In genomic region chr18:48408111-48408726, GRCh38 we compare ENCODE assay signal across 9 cellular contexts. TPM values are rescaled to one million over a fixed set of nuclear protein-coding genes. Genes with fewer than 3 reads are reported as not detected.
DNase-seq lines count a peak whose midpoint lies in the region; ATAC-seq and TF ChIP-seq lines count a peak whose summit lies in the region.
"Had no signal": no experiment of that assay in that cellular context is flagged by ENCODE, and none has a peak within 500 bp of the region (broad histone marks: within the 10 kb centered on the region; RNA-seq: fewer than 3 reads in every experiment).

No MANE protein-coding gene starts in this region.

- peaks cover 9% of the 10 kb centered on the region for H3K4me1 Mint-ChIP-seq in CD4-positive, alpha-beta T cell (ENCODE audit: low read depth)
- peaks cover 10% of the 10 kb centered on the region for H3K4me1 Mint-ChIP-seq in osteocyte (ENCODE audit: unreplicated experiment)

- H3K4me3 ChIP-seq in Peyer's patch (peak overlapping the region; percentile 19 to 70 (median 59)), esophagus muscularis mucosa (peak overlapping the region; percentile 81 to 87 (median 86))
- H3K4me3 ChIP-seq: GM12878 had no signal

- H3K9me3 ChIP-seq in CD4-positive, alpha-beta T cell (ENCODE audit: control insufficient read depth, low read length): no peaks in the 10 kb centered on the region
- H3K9me3 ChIP-seq in Peyer's patch (no peaks in the 10 kb centered on the region), esophagus muscularis mucosa (no peaks in the 10 kb centered on the region)

- H3K9me3 Mint-ChIP-seq in CD4-positive, alpha-beta T cell: no peaks in the 10 kb centered on the region
- no peaks in the 10 kb centered on the region for H3K9me3 Mint-ChIP-seq in osteocyte (ENCODE audit: unreplicated experiment)

- ATAC-seq in CD4-positive, alpha-beta T cell (ENCODE audit: poor library complexity): no peak
- ATAC-seq in HG02678 (IDR thresholded peaks at IDR 0.05; ENCODE audit: unreplicated experiment) (no peak), HG03571 (IDR thresholded peaks at IDR 0.05; ENCODE audit: unreplicated experiment) (no peak)
- ATAC-seq: GM12878 had no signal

- TF ChIP-seq POLR2A in Peyer's patch (IDR thresholded peaks at IDR 0.05) (no peak), esophagus muscularis mucosa (IDR thresholded peaks at IDR 0.05; ENCODE audit: low read depth) (no peak)

- H3K36me3 Mint-ChIP-seq in CD4-positive, alpha-beta T cell (ENCODE audit: low read depth): no peaks in the 10 kb centered on the region
- no peaks in the 10 kb centered on the region for H3K36me3 Mint-ChIP-seq in osteocyte (ENCODE audit: unreplicated experiment)

- no peak for DNase-seq in CD4-positive, alpha-beta T cell
- no peak for DNase-seq in Peyer's patch
- DNase-seq in esophagus muscularis mucosa (ENCODE audit: extremely low spot score): no peak
- no peak for DNase-seq in osteocyte (ENCODE audit: extremely low spot score, unreplicated experiment)
- no peak for DNase-seq in RKO (ENCODE audit: low spot score)
- no peak for DNase-seq in KG1 (lab: John Stamatoyannopoulos, UW)

- CTCF ChIA-PET in CD4-positive, alpha-beta T cell (lab: Charles Lee): no interaction called here

- H3K27ac ChIP-seq in CD4-positive, alpha-beta T cell (ENCODE audit: low read depth, low read length): no peak overlapping the region
- H3K27ac ChIP-seq in Peyer's patch: no peak overlapping the region
- H3K27ac ChIP-seq in esophagus muscularis mucosa (replicated peaks in 1 of 4): peak overlapping the region; percentile 81 to 92 (median 86)

- POLR2A ChIA-PET in CD4-positive, alpha-beta T cell (lab: Charles Lee): interaction anchor here (0.7 kb wide), 1 partner anchor 12 kb away, joined by 3 read pairs; no protein-coding TSS in a partner anchor

- peaks cover 0 to 20% (median 8%) of the 10 kb centered on the region in 4 donors for H3K4me1 ChIP-seq in Peyer's patch
- peaks cover 16 to 49% (median 32%) of the 10 kb centered on the region in 4 donors for H3K4me1 ChIP-seq in esophagus muscularis mucosa

- no peak overlapping the region for H3K27ac Mint-ChIP-seq in CD4-positive, alpha-beta T cell
- H3K27ac Mint-ChIP-seq in osteocyte (ENCODE audit: unreplicated experiment): no peak overlapping the region

- peaks cover 76% of the 10 kb centered on the region for H3K27me3 ChIP-seq in CD4-positive, alpha-beta T cell (ENCODE audit: control insufficient read depth, insufficient read depth, low read length)
- H3K27me3 ChIP-seq in Peyer's patch (peaks cover 0 to 23% of the 10 kb centered on the region in 2 donors), esophagus muscularis mucosa (peaks cover 0 to 40% (median 0%) of the 10 kb centered on the region in 4 donors)

- 7% methylated on average over 32 of the region's 42 CpGs for WGBS in esophagus muscularis mucosa

- H3K36me3 ChIP-seq in Peyer's patch: no peaks in the 10 kb centered on the region
- H3K36me3 ChIP-seq in esophagus muscularis mucosa: no peaks in the 10 kb centered on the region

- TF ChIP-seq CTCF in CD4-positive, alpha-beta T cell (IDR thresholded peaks at IDR 0.05): no peak
- TF ChIP-seq CTCF in Peyer's patch (IDR thresholded peaks at IDR 0.05) (no peak), esophagus muscularis mucosa (IDR thresholded peaks at IDR 0.05) (no peak), osteocyte (IDR thresholded peaks at IDR 0.05) (no peak)

- peaks cover 77% of the 10 kb centered on the region for H3K27me3 Mint-ChIP-seq in CD4-positive, alpha-beta T cell
- H3K27me3 Mint-ChIP-seq in osteocyte (ENCODE audit: unreplicated experiment): peaks cover 70% of the 10 kb centered on the region

- intact Hi-C loops in CD4-positive, alpha-beta T cell (cut with DNase I, micrococcal nuclease): no loop called here
- intact Hi-C loops in esophagus muscularis mucosa (cut with DNase I): no loop called here

- TF ChIP-seq EP300 in esophagus muscularis mucosa (IDR thresholded peaks at IDR 0.05): no peak

- peak overlapping the region; percentile 78 for H3K4me3 Mint-ChIP-seq in CD4-positive, alpha-beta T cell
- peak overlapping the region; percentile 74 for H3K4me3 Mint-ChIP-seq in osteocyte (ENCODE audit: unreplicated experiment)

RNA-seq across cellular contexts. Expression of gene ZBTB7C, which starts 1.0 kb away (rescaled TPM):
- not detected for total RNA-seq in CD4-positive, alpha-beta T cell
- total RNA-seq in Peyer's patch (10 to 100 TPM; 10.5 to 15.7 (median 14.2) TPM), esophagus muscularis mucosa (10 to 100 TPM in 2 of 4 donors, 1 to 10 TPM in 2; 6.3 to 13.2 (median 9.1) TPM), osteocyte (0.11 and 0.16 TPM in 2 replicates)

Comparison
In these comparisons a context has a peak if more than half of its experiments do, and no peak if none do; other contexts are left out.
1. H3K27ac ChIP-seq: peak in esophagus muscularis mucosa (4 of 4); none in CD4-positive, alpha-beta T cell (single experiment) and Peyer's patch (0 of 4).